Comparison of ENCODE assay signal across 20 cellular contexts in genomic region chr13:90919153-90919552, GRCh38.
DNase-seq lines count a peak whose midpoint lies in the region; ATAC-seq, FAIRE-seq and TF ChIP-seq lines count a peak whose summit lies in the region.
"Had no signal": no experiment of that assay in that cellular context is flagged by ENCODE, and none has a peak within 500 bp of the region (broad histone marks: within the 10 kb centered on the region; RNA-seq: fewer than 3 reads in every experiment).

No MANE protein-coding gene starts in this region.

- no peak overlapping the region for H2BK12ac ChIP-seq in neuronal stem cell (ENCODE audit: low read length)

- no peak overlapping the region for H2BK5ac ChIP-seq in neuronal stem cell (ENCODE audit: low read length)

- intact Hi-C loops in posterior vena cava (cut with DNase I) = no loop called here

- no peak overlapping the region for H3K14ac ChIP-seq in neuronal stem cell (ENCODE audit: low read length)

- no peak overlapping the region for H3K18ac ChIP-seq in neuronal stem cell (ENCODE audit: low read length)

- no peak overlapping the region for H3K4ac ChIP-seq in neuronal stem cell (ENCODE audit: low read length)

- H3K27me3 ChIP-seq in endodermal cell (ENCODE audit: control insufficient read depth, insufficient read depth, low read length, poor library complexity, severe bottlenecking) (no peaks in the 10 kb centered on the region), neuronal stem cell (ENCODE audit: control insufficient read depth in 3 of 3, insufficient read depth in 3 of 3, low read depth in 1 of 3, low read length in 3 of 3) (no peaks in the 10 kb centered on the region)
- H3K27me3 ChIP-seq: Peyer's patch had no signal

- H3K4me3 ChIP-seq in A549 (no peak overlapping the region), SK-N-MC (peak overlapping the region; percentile 7; the same call in 1 of the 2 replicates), endodermal cell (ENCODE audit: low read length) (no peak overlapping the region), neuronal stem cell (ENCODE audit: low read length in 2 of 2) (no peak overlapping the region)
- H3K4me3 ChIP-seq: Peyer's patch had no signal

- H2BK15ac ChIP-seq in neuronal stem cell (ENCODE audit: low read length) = no peak overlapping the region

- peak overlapping the region; percentile 37 for H2AFZ ChIP-seq in neuronal stem cell (ENCODE audit: low read length)

- WGBS in A549 (ENCODE audit: missing lambda C conversion rate) = 96% methylated on average over 3 of the region's 3 CpGs
- WGBS in endodermal cell (ENCODE audit: insufficient coverage in 1 of 2, insufficient read length in 1 of 2), 2 experiments = 60 to 63% methylated on average over 1 to 3 of the region's 3 CpGs
- WGBS in neuronal stem cell (ENCODE audit: extremely low coverage in 2 of 2, insufficient read length in 2 of 2, insufficient replicate concordance in 1 of 2), 2 donors = no CpG with 5 or more reads among the region's 3 CpGs

- H3K36me3 ChIP-seq in SK-N-MC (ENCODE audit: insufficient read depth, low read length) (no peaks in the 10 kb centered on the region), endodermal cell (ENCODE audit: control insufficient read depth, insufficient read depth, low read length) (no peaks in the 10 kb centered on the region), neuronal stem cell (replicated peaks in 1 of 2; ENCODE audit: control insufficient read depth in 2 of 2, insufficient read depth in 2 of 2, low read length in 2 of 2) (no peaks in the 10 kb centered on the region)
- H3K36me3 ChIP-seq: Peyer's patch had no signal

- CTCF ChIA-PET in A549 (lab: Yijun Ruan, JAX) = no interaction called here

- H3K9ac ChIP-seq in SK-N-MC (ENCODE audit: insufficient read length) (peak overlapping the region; percentile 41), endodermal cell (ENCODE audit: extremely low read depth, low read length, poor library complexity, severe bottlenecking) (no peak overlapping the region), neuronal stem cell (ENCODE audit: low read depth, low read length, poor library complexity) (no peak overlapping the region)
- H3K9ac ChIP-seq: KMS-11 had no signal

- no peak for ATAC-seq in A549

- H3K9me3 Mint-ChIP-seq in endodermal cell = peaks cover 13% of the 10 kb centered on the region

- no peak for TF ChIP-seq EP300 in A549 (IDR thresholded peaks at IDR 0.05)

- H3K79me1 ChIP-seq in neuronal stem cell (ENCODE audit: low read depth, low read length) = no peaks in the 10 kb centered on the region

- TF ChIP-seq CTCF in A549 (IDR thresholded peaks at IDR 0.05) = no peak
- TF ChIP-seq CTCF in endodermal cell (conservative IDR thresholded peaks at IDR 0.05) = no peak

- H3K27me3 Mint-ChIP-seq in endodermal cell (ENCODE audit: insufficient read depth) = no peaks in the 10 kb centered on the region

- POLR2A ChIA-PET in A549 (lab: Yijun Ruan, JAX) = no interaction called here

- H3K4me3 Mint-ChIP-seq in endodermal cell = no peak overlapping the region

- TF ChIP-seq RAD21 in A549 (conservative IDR thresholded peaks at IDR 0.05 in 1 of 2, IDR thresholded peaks at IDR 0.05 in 1 of 2) = no peak

- no peak overlapping the region for H2BK120ac ChIP-seq in neuronal stem cell (ENCODE audit: low read depth, low read length)

- no peak for TF ChIP-seq POLR2A in A549 (IDR thresholded peaks at IDR 0.05; ENCODE audit: low read length)

- FAIRE-seq in A549 (lab: Jason Lieb, UNC) = no peak
- FAIRE-seq: GM12892 had no signal

- H3K27ac Mint-ChIP-seq in endodermal cell = peak overlapping the region; percentile 19

- peaks cover 4% of the 10 kb centered on the region for H3K36me3 Mint-ChIP-seq in endodermal cell (ENCODE audit: low read depth)

- H3K4me2 ChIP-seq in A549 (0 out of 3 replicates have a peak overlapping the region, but pooled peaks have one; percentile 6), neuronal stem cell (ENCODE audit: insufficient read depth, low read length, poor library complexity, severe bottlenecking) (no peak overlapping the region)
- H3K4me2 ChIP-seq: KMS-11 had no signal

- no peaks in the 10 kb centered on the region for H3K9me3 ChIP-seq in A549
- H3K9me3 ChIP-seq in SK-N-MC (ENCODE audit: low read depth, low read length) = no peaks in the 10 kb centered on the region
- peaks cover 11% of the 10 kb centered on the region for H3K9me3 ChIP-seq in endodermal cell (ENCODE audit: control insufficient read depth, low read length)
- no peaks in the 10 kb centered on the region for H3K9me3 ChIP-seq in neuronal stem cell (replicated peaks in 1 of 2; ENCODE audit: control insufficient read depth in 2 of 2, insufficient read depth in 1 of 2, low read depth in 1 of 2, low read length in 2 of 2)
- H3K9me3 ChIP-seq: Peyer's patch had no signal

- H3K4me1 Mint-ChIP-seq in endodermal cell = peaks cover 14% of the 10 kb centered on the region

- H3K27ac ChIP-seq in A549 = peak overlapping the region; percentile 58 to 82
- peak overlapping the region; percentile 85 for H3K27ac ChIP-seq in SK-N-MC
- H3K27ac ChIP-seq in endodermal cell (ENCODE audit: low read depth, low read length) = no peak overlapping the region
- H3K27ac ChIP-seq in neuronal stem cell (replicated peaks; ENCODE audit: low read length) = no peak overlapping the region
- H3K27ac ChIP-seq: 22Rv1, KMS-11, Peyer's patch had no signal

- no peak overlapping the region for H3K23ac ChIP-seq in neuronal stem cell (ENCODE audit: low read depth, low read length, poor library complexity)

- H4K8ac ChIP-seq in neuronal stem cell (ENCODE audit: low read depth, low read length) = no peak overlapping the region

- H4K91ac ChIP-seq in neuronal stem cell (ENCODE audit: low read depth, low read length, poor library complexity) = no peak overlapping the region

- H3K4me1 ChIP-seq in A549 (peaks cover 15% of the 10 kb centered on the region), endodermal cell (ENCODE audit: control insufficient read depth, insufficient read depth, low read length) (peaks cover 6% of the 10 kb centered on the region), neuronal stem cell (ENCODE audit: control insufficient read depth in 2 of 2, insufficient read depth in 1 of 2, low read depth in 1 of 2, low read length in 2 of 2) (peaks cover 0 to 4% of the 10 kb centered on the region in 2 donors)
- H3K4me1 ChIP-seq: Peyer's patch had no signal

- H2AK5ac ChIP-seq in neuronal stem cell (ENCODE audit: low read depth, low read length) = no peak overlapping the region

- DNase-seq in A549 (ENCODE audit: low read depth in 1 of 2, low spot score in 1 of 2) (no peak), SK-N-MC (ENCODE audit: low read depth, low spot score) (no peak), endodermal cell (peak; percentile 59), neuronal stem cell (ENCODE audit: low spot score) (no peak), putamen (ENCODE audit: low spot score) (no peak), NCI-H1417 treated with DMSO at 0.1 percent for 48 hours (lab: John Stamatoyannopoulos, UW) (no peak), germinal center (ENCODE audit: low spot score) (no peak), posterior vena cava (ENCODE audit: low spot score) (no peak)
- DNase-seq: Calu3, DND-41, NCI-H1048, NCI-H1417, NCI-H1694 treated with DMSO at 0.1 percent for 48 hours, NCI-H2081, NCI-H526 treated with DMSO at 0.1 percent for 48 hours, Peyer's patch, SHP77 treated with DMSO at 0.1 percent for 48 hours had no signal

TF ChIP-seq in A549, 52 proteins besides CTCF, POLR2A, EP300 and RAD21 (continues in another document):
- no peak for TF ChIP-seq FOSL2 (IDR thresholded peaks at IDR 0.05)
- TF ChIP-seq FOSL2 (CRISPR knock-in tag; IDR thresholded peaks at IDR 0.05) = no peak
- TF ChIP-seq NPAS2 (CRISPR knock-in tag; IDR thresholded peaks at IDR 0.05; ENCODE audit: borderline replicate concordance) = no peak
- no peak for TF ChIP-seq MAFK (IDR thresholded peaks at IDR 0.05; ENCODE audit: partially characterized antibody)
- TF ChIP-seq BCL3 (IDR thresholded peaks at IDR 0.05) = no peak
- no peak for TF ChIP-seq FOSB (CRISPR knock-in tag; IDR thresholded peaks at IDR 0.05)
- no peak for TF ChIP-seq SMC3 (IDR thresholded peaks at IDR 0.05)
- TF ChIP-seq NR3C1 (IDR thresholded peaks at IDR 0.05) = no peak
- TF ChIP-seq ZNF302 (CRISPR knock-in tag; IDR thresholded peaks at IDR 0.05) = no peak
- TF ChIP-seq ESRRA (IDR thresholded peaks at IDR 0.05; ENCODE audit: borderline replicate concordance, low read length) = no peak
- TF ChIP-seq ATOH8 (CRISPR knock-in tag; IDR thresholded peaks at IDR 0.05; ENCODE audit: low read depth) = no peak
- no peak for TF ChIP-seq NFE2L2 (conservative IDR thresholded peaks at IDR 0.05; ENCODE audit: low read length)
- no peak for TF ChIP-seq HEYL (CRISPR knock-in tag; IDR thresholded peaks at IDR 0.05)
- TF ChIP-seq TFCP2L1 (CRISPR knock-in tag; IDR thresholded peaks at IDR 0.05) = no peak
- no peak for TF ChIP-seq TP53 (CRISPR knock-in tag; IDR thresholded peaks at IDR 0.05)
- no peak for TF ChIP-seq HOXA7 (CRISPR knock-in tag; IDR thresholded peaks at IDR 0.05)
- TF ChIP-seq JUN (IDR thresholded peaks at IDR 0.05) = no peak
- no peak for TF ChIP-seq HOXB5 (CRISPR knock-in tag; IDR thresholded peaks at IDR 0.05)
- TF ChIP-seq BHLHE40 (IDR thresholded peaks at IDR 0.05; ENCODE audit: low read depth, low read length) = no peak
- no peak for TF ChIP-seq USF2 (IDR thresholded peaks at IDR 0.05)

Comparison
In these comparisons a context has a peak if more than half of its experiments do, and no peak if none do; other contexts are left out.
1. H3K27ac ChIP-seq: peak in A549 (2 of 2) and SK-N-MC (single experiment); none in endodermal cell (single experiment) and neuronal stem cell (single experiment).